ENCODE assay signal across 2 cellular contexts in the genomic region with DNA sequence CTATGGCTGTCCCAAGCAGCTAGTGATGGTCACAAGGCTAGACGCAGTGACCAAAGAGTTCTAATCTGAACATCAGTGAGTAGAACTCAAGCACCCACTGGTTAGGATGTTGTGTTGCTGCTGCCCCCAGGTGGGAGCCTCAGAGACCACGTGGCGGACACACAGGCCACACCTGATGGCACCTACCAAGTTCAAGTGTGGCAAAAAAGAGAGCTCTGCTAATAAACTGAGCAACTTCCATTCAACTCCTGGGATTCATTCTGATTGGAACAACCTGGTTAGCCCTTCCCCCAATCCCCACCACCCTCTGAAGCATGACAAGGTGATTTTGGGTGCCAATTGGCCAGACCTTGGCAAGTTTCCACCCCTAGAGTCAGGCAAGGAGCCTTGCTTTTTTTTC.
TF ChIP-seq lines count a peak whose summit lies in the region.

No MANE protein-coding gene starts in this region.

TF ChIP-seq in GM23338, 12 proteins besides CTCF, POLR2A, EP300 and RAD21 (continued from another document):
- TF ChIP-seq ZNF462 (CRISPR knock-in tag; IDR thresholded peaks at IDR 0.05) (no peak), CREB1 (CRISPR knock-in tag; IDR thresholded peaks at IDR 0.05; ENCODE audit: low read depth) (no peak), NANOG (IDR thresholded peaks at IDR 0.05; ENCODE audit: borderline replicate concordance) (no peak), STAT1 (IDR thresholded peaks at IDR 0.05; ENCODE audit: unreplicated experiment) (no peak), JUNB (IDR thresholded peaks at IDR 0.05; ENCODE audit: unreplicated experiment) (no peak)
- TF ChIP-seq, protein P1, sequence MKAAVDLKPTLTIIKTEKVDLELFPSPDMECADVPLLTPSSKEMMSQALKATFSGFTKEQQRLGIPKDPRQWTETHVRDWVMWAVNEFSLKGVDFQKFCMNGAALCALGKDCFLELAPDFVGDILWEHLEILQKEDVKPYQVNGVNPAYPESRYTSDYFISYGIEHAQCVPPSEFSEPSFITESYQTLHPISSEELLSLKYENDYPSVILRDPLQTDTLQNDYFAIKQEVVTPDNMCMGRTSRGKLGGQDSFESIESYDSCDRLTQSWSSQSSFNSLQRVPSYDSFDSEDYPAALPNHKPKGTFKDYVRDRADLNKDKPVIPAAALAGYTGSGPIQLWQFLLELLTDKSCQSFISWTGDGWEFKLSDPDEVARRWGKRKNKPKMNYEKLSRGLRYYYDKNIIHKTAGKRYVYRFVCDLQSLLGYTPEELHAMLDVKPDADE (IDR thresholded peaks at IDR 0.05), result no peak
- TF ChIP-seq, protein P2, sequence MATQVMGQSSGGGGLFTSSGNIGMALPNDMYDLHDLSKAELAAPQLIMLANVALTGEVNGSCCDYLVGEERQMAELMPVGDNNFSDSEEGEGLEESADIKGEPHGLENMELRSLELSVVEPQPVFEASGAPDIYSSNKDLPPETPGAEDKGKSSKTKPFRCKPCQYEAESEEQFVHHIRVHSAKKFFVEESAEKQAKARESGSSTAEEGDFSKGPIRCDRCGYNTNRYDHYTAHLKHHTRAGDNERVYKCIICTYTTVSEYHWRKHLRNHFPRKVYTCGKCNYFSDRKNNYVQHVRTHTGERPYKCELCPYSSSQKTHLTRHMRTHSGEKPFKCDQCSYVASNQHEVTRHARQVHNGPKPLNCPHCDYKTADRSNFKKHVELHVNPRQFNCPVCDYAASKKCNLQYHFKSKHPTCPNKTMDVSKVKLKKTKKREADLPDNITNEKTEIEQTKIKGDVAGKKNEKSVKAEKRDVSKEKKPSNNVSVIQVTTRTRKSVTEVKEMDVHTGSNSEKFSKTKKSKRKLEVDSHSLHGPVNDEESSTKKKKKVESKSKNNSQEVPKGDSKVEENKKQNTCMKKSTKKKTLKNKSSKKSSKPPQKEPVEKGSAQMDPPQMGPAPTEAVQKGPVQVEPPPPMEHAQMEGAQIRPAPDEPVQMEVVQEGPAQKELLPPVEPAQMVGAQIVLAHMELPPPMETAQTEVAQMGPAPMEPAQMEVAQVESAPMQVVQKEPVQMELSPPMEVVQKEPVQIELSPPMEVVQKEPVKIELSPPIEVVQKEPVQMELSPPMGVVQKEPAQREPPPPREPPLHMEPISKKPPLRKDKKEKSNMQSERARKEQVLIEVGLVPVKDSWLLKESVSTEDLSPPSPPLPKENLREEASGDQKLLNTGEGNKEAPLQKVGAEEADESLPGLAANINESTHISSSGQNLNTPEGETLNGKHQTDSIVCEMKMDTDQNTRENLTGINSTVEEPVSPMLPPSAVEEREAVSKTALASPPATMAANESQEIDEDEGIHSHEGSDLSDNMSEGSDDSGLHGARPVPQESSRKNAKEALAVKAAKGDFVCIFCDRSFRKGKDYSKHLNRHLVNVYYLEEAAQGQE (IDR thresholded peaks at IDR 0.05; ENCODE audit: unreplicated experiment), result no peak

TF ChIP-seq in WTC11, 78 proteins besides CTCF, POLR2A, EP300 and RAD21 (continued from another document):
- TF ChIP-seq, protein P3, sequence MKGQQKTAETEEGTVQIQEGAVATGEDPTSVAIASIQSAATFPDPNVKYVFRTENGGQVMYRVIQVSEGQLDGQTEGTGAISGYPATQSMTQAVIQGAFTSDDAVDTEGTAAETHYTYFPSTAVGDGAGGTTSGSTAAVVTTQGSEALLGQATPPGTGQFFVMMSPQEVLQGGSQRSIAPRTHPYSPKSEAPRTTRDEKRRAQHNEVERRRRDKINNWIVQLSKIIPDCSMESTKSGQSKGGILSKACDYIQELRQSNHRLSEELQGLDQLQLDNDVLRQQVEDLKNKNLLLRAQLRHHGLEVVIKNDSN (CRISPR knock-in tag; IDR thresholded peaks at IDR 0.05), result peak; percentile 21; the same call in 1 of the 2 replicates
- TF ChIP-seq TEAD1 (CRISPR knock-in tag; IDR thresholded peaks at IDR 0.05), result 0 out of 2 replicates have a peak, but pooled peaks have one; percentile 8
- no peak for TF ChIP-seq GTF2I (CRISPR knock-in tag; conservative IDR thresholded peaks at IDR 0.05)
- TF ChIP-seq MLX (CRISPR knock-in tag; IDR thresholded peaks at IDR 0.05), result no peak
- no peak for TF ChIP-seq KAT7 (CRISPR knock-in tag; IDR thresholded peaks at IDR 0.05; ENCODE audit: borderline replicate concordance)
- TF ChIP-seq EMX1 (CRISPR knock-in tag; IDR thresholded peaks at IDR 0.05), result no peak
- TF ChIP-seq ARID4B (CRISPR knock-in tag; IDR thresholded peaks at IDR 0.05; ENCODE audit: borderline replicate concordance), result no peak
- TF ChIP-seq ZNF121 (CRISPR knock-in tag; IDR thresholded peaks at IDR 0.05), result no peak
- no peak for TF ChIP-seq CREB1 (CRISPR knock-in tag; IDR thresholded peaks at IDR 0.05)
- TF ChIP-seq USF2 (CRISPR knock-in tag; IDR thresholded peaks at IDR 0.05), result 0 out of 2 replicates have a peak, but pooled peaks have one; percentile 28
- TF ChIP-seq, protein P4, sequence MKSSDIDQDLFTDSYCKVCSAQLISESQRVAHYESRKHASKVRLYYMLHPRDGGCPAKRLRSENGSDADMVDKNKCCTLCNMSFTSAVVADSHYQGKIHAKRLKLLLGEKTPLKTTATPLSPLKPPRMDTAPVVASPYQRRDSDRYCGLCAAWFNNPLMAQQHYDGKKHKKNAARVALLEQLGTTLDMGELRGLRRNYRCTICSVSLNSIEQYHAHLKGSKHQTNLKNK (CRISPR knock-in tag; IDR thresholded peaks at IDR 0.05), result no peak
- no peak for TF ChIP-seq TEAD4 (CRISPR knock-in tag; IDR thresholded peaks at IDR 0.05)
- no peak for TF ChIP-seq NR2C2 (CRISPR knock-in tag; IDR thresholded peaks at IDR 0.05)
- TF ChIP-seq ATF1 (CRISPR knock-in tag; IDR thresholded peaks at IDR 0.05), result no peak
- no peak for TF ChIP-seq NFYB (CRISPR knock-in tag; conservative IDR thresholded peaks at IDR 0.05; ENCODE audit: low read depth)
- no peak for TF ChIP-seq TCF7 (CRISPR knock-in tag; IDR thresholded peaks at IDR 0.05; ENCODE audit: low read depth)
- no peak for TF ChIP-seq RELA (CRISPR knock-in tag; IDR thresholded peaks at IDR 0.05; ENCODE audit: borderline replicate concordance)
- no peak for TF ChIP-seq ZNF423 (CRISPR knock-in tag; IDR thresholded peaks at IDR 0.05)
- TF ChIP-seq, protein P5, sequence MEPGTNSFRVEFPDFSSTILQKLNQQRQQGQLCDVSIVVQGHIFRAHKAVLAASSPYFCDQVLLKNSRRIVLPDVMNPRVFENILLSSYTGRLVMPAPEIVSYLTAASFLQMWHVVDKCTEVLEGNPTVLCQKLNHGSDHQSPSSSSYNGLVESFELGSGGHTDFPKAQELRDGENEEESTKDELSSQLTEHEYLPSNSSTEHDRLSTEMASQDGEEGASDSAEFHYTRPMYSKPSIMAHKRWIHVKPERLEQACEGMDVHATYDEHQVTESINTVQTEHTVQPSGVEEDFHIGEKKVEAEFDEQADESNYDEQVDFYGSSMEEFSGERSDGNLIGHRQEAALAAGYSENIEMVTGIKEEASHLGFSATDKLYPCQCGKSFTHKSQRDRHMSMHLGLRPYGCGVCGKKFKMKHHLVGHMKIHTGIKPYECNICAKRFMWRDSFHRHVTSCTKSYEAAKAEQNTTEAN (CRISPR knock-in tag; IDR thresholded peaks at IDR 0.05), result no peak
- TF ChIP-seq SP1 (CRISPR knock-in tag; conservative IDR thresholded peaks at IDR 0.05), result no peak
- no peak for TF ChIP-seq NFE2L1 (CRISPR knock-in tag; IDR thresholded peaks at IDR 0.05)
